21 cellular contexts compared by ENCODE assay signal in the genomic region with DNA sequence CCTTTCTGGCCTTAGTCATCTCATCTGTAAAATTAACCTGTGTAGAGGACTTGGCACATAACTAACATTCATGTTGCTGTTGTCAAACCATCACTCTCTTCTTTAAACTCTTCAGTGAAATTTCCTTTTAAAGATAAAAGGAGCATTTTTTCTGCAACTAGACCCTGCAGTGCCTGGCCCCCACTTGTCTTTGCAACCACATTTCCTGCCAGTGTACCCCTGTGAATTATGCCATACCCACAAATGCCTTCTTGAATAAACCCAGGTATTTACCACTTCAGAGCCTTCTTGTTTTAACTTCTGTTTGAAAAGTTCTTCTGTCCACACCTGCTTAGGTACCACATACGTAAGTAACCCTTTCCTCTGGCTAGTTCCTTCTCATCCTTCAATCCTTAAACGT.
DNase-seq lines count a peak whose midpoint lies in the region; ATAC-seq and TF ChIP-seq lines count a peak whose summit lies in the region.
"Had no signal": no experiment of that assay in that cellular context is flagged by ENCODE, and none has a peak within 500 bp of the region (broad histone marks: within the 10 kb centered on the region; RNA-seq: fewer than 3 reads in every experiment).

No MANE protein-coding gene starts in this region.

- H3K27ac Mint-ChIP-seq in activated CD4-positive, alpha-beta T cell treated with anti-CD3 and anti-CD28 coated beads for 36 hours, result peak overlapping the region; percentile 4
- H3K27ac Mint-ChIP-seq in stimulated activated naive CD8-positive, alpha-beta T cell treated with anti-CD3 and anti-CD28 coated beads, Interleukin-15, Interleukin-2, amounts not matched to agents 100 ng/mL and 50 ng/mL, for 24 hours, result peak overlapping the region; percentile 37
- peak overlapping the region; percentile 38 to 65 for H3K27ac Mint-ChIP-seq in effector memory CD8-positive, alpha-beta T cell
- no peak overlapping the region for H3K27ac Mint-ChIP-seq in CD14-positive monocyte
- H3K27ac Mint-ChIP-seq: B cell had no signal

- peaks cover 9% of the 10 kb centered on the region for H3K4me1 Mint-ChIP-seq in activated CD4-positive, alpha-beta T cell treated with anti-CD3 and anti-CD28 coated beads for 36 hours
- H3K4me1 Mint-ChIP-seq in stimulated activated naive CD8-positive, alpha-beta T cell treated with anti-CD3 and anti-CD28 coated beads, Interleukin-15, Interleukin-2, amounts not matched to agents 100 ng/mL and 50 ng/mL, for 24 hours (ENCODE audit: low read depth), result peaks cover 10% of the 10 kb centered on the region
- H3K4me1 Mint-ChIP-seq in effector memory CD8-positive, alpha-beta T cell (ENCODE audit: low read depth in 2 of 2), result peaks cover 10 to 13% of the 10 kb centered on the region in 2 donors
- H3K4me1 Mint-ChIP-seq in CD14-positive monocyte, result peaks cover 1% of the 10 kb centered on the region
- H3K4me1 Mint-ChIP-seq: B cell had no signal

- no peaks in the 10 kb centered on the region for H3K27me3 ChIP-seq in thymus (ENCODE audit: control insufficient read depth, insufficient read depth)
- H3K27me3 ChIP-seq: MG63, Peyer's patch had no signal

- no peaks in the 10 kb centered on the region for H3K36me3 ChIP-seq in thymus (ENCODE audit: control insufficient read depth, insufficient read depth)
- H3K36me3 ChIP-seq: MG63, Peyer's patch had no signal

- intact Hi-C loops in activated CD4-positive, alpha-beta T cell treated with anti-CD3 and anti-CD28 coated beads for 36 hours (cut with DNase I, micrococcal nuclease), result loop anchor here in 1 of 2 experiments (10.0 kb wide), 1 partner anchor 188 kb away; no protein-coding TSS in a partner anchor
- intact Hi-C loops in CD14-positive monocyte (cut with micrococcal nuclease), result no loop called here

- no peak for TF ChIP-seq CTCF in CD14-positive monocyte (IDR thresholded peaks at IDR 0.05)

- no peak for DNase-seq in activated CD4-positive, alpha-beta T cell treated with anti-CD3 and anti-CD28 coated beads for 36 hours
- DNase-seq in activated CD4-positive, alpha-beta T cell treated with anti-CD3 and anti-CD28 coated beads for 4 hours, result no peak
- no peak for DNase-seq in stimulated activated naive CD8-positive, alpha-beta T cell treated with anti-CD3 and anti-CD28 coated beads, Interleukin-15, Interleukin-2, amounts not matched to agents 100 U/mL and 50 U/mL, for 24 hours
- DNase-seq in effector memory CD8-positive, alpha-beta T cell, result no peak
- no peak for DNase-seq in stimulated activated CD4-positive, alpha-beta T cell treated with anti-CD3 and anti-CD28 coated beads, Interleukin-15, amount 100 ng/mL, for 24 hours
- DNase-seq in CD14-positive monocyte (ENCODE audit: low spot score), result no peak
- DNase-seq: DMS79; IMR-90; Karpas-422; MG63; NCI-H1048; NCI-H1436; NCI-H2081; NCI-H2171 treated with DMSO at 0.1 percent for 48 hours; NCI-H446 treated with DMSO at 0.1 percent for 48 hours; NK-92 treated with Interleukin-12 subunit alpha and Interleukin-12 subunit beta, amount 100 ng/mL, for 24 hours; Peyer's patch had no signal

- H3K9me3 Mint-ChIP-seq in activated CD4-positive, alpha-beta T cell treated with anti-CD3 and anti-CD28 coated beads for 36 hours (ENCODE audit: low read depth), result no peaks in the 10 kb centered on the region
- H3K9me3 Mint-ChIP-seq in stimulated activated naive CD8-positive, alpha-beta T cell treated with anti-CD3 and anti-CD28 coated beads, Interleukin-15, Interleukin-2, amounts not matched to agents 100 ng/mL and 50 ng/mL, for 24 hours, result no peaks in the 10 kb centered on the region
- H3K9me3 Mint-ChIP-seq in effector memory CD8-positive, alpha-beta T cell, result no peaks in the 10 kb centered on the region
- H3K9me3 Mint-ChIP-seq in CD14-positive monocyte, result no peaks in the 10 kb centered on the region

- H3K27me3 Mint-ChIP-seq in activated CD4-positive, alpha-beta T cell treated with anti-CD3 and anti-CD28 coated beads for 36 hours, result no peaks in the 10 kb centered on the region
- H3K27me3 Mint-ChIP-seq in stimulated activated naive CD8-positive, alpha-beta T cell treated with anti-CD3 and anti-CD28 coated beads, Interleukin-15, Interleukin-2, amounts not matched to agents 100 ng/mL and 50 ng/mL, for 24 hours, result no peaks in the 10 kb centered on the region
- no peaks in the 10 kb centered on the region for H3K27me3 Mint-ChIP-seq in effector memory CD8-positive, alpha-beta T cell
- peaks cover 0 to 2% (median 0%) of the 10 kb centered on the region in 3 donors for H3K27me3 Mint-ChIP-seq in CD14-positive monocyte (ENCODE audit: low read depth in 3 of 3)
- H3K27me3 Mint-ChIP-seq: B cell had no signal

- no peak overlapping the region for H3K4me3 Mint-ChIP-seq in activated CD4-positive, alpha-beta T cell treated with anti-CD3 and anti-CD28 coated beads for 36 hours
- no peak overlapping the region for H3K4me3 Mint-ChIP-seq in stimulated activated naive CD8-positive, alpha-beta T cell treated with anti-CD3 and anti-CD28 coated beads, Interleukin-15, Interleukin-2, amounts not matched to agents 100 ng/mL and 50 ng/mL, for 24 hours
- peak overlapping the region in 1 of 2 donors; percentile 1 for H3K4me3 Mint-ChIP-seq in effector memory CD8-positive, alpha-beta T cell
- H3K4me3 Mint-ChIP-seq in CD14-positive monocyte, result no peak overlapping the region
- H3K4me3 Mint-ChIP-seq: B cell had no signal

- CTCF ChIA-PET in activated CD4-positive, alpha-beta T cell treated with anti-CD3 and anti-CD28 coated beads for 36 hours (lab: Charles Lee), result no interaction called here

- H3K9me3 ChIP-seq in thymus (ENCODE audit: control insufficient read depth), result no peaks in the 10 kb centered on the region
- H3K9me3 ChIP-seq: MG63, Peyer's patch had no signal

- H3K4me3 ChIP-seq in thymus (ENCODE audit: low read length), result no peak overlapping the region
- H3K4me3 ChIP-seq: MG63, Peyer's patch had no signal

- POLR2A ChIA-PET in activated CD4-positive, alpha-beta T cell treated with anti-CD3 and anti-CD28 coated beads for 36 hours (lab: Charles Lee), result no interaction called here

- ATAC-seq in activated CD4-positive, alpha-beta T cell treated with anti-CD3 and anti-CD28 coated beads for 36 hours, result no peak
- no peak for ATAC-seq in stimulated activated naive CD8-positive, alpha-beta T cell treated with anti-CD3 and anti-CD28 coated beads, Interleukin-15, Interleukin-2, amounts not matched to agents 100 U/mL and 50 U/mL, for 24 hours
- peak; percentile 81 for ATAC-seq in effector memory CD8-positive, alpha-beta T cell (replicated peaks)

- 12% methylated on average over 2 of the region's 2 CpGs for WGBS in thymus

- H3K36me3 Mint-ChIP-seq in activated CD4-positive, alpha-beta T cell treated with anti-CD3 and anti-CD28 coated beads for 36 hours (ENCODE audit: low read depth), result peaks cover 3% of the 10 kb centered on the region
- H3K36me3 Mint-ChIP-seq in stimulated activated naive CD8-positive, alpha-beta T cell treated with anti-CD3 and anti-CD28 coated beads, Interleukin-15, Interleukin-2, amounts not matched to agents 100 ng/mL and 50 ng/mL, for 24 hours (ENCODE audit: low read depth), result no peaks in the 10 kb centered on the region
- no peaks in the 10 kb centered on the region for H3K36me3 Mint-ChIP-seq in effector memory CD8-positive, alpha-beta T cell (ENCODE audit: insufficient read depth)
- H3K36me3 Mint-ChIP-seq in CD14-positive monocyte, result peaks cover 0 to 9% of the 10 kb centered on the region in 2 donors

- H3K27ac ChIP-seq in thymus (ENCODE audit: low read depth), result peak overlapping the region; percentile 31
- H3K27ac ChIP-seq: 22Rv1, Peyer's patch had no signal

- H3K4me1 ChIP-seq in thymus (ENCODE audit: control insufficient read depth, insufficient read depth, low read length), result peaks cover 6% of the 10 kb centered on the region
- H3K4me1 ChIP-seq: Peyer's patch had no signal

Comparison
In these comparisons a context has a peak if more than half of its experiments do, and no peak if none do; other contexts are left out.
1. H3K27ac Mint-ChIP-seq: peak in activated CD4-positive, alpha-beta T cell treated with anti-CD3 and anti-CD28 coated beads for 36 hours (single experiment), stimulated activated naive CD8-positive, alpha-beta T cell treated with anti-CD3 and anti-CD28 coated beads, Interleukin-15, Interleukin-2, amounts not matched to agents 100 ng/mL and 50 ng/mL, for 24 hours (single experiment) and effector memory CD8-positive, alpha-beta T cell (2 of 2); none in CD14-positive monocyte (0 of 7).